Comparison of ENCODE assay signal across 2 cellular contexts in the genomic region with DNA sequence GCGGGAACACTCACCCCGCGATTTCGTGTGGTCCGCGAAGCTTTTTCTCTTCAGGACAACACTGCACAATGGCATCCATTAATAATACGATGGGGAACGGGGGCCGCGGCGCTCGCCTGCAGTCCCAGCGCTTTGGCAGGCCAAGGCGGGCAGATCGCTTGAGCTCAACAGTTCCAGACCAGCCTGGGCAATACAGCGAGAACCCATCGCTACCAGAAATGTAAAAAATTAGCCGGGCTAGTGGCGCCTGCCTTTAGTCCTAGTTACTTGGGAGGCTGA.
TF ChIP-seq lines count a peak whose summit lies in the region.

No MANE protein-coding gene starts in this region.

TF ChIP-seq in GM23338, 12 proteins besides CTCF, POLR2A, EP300 and RAD21 (continues in another document):
- TF ChIP-seq EZH2 (IDR thresholded peaks at IDR 0.05; ENCODE audit: low read depth, unreplicated experiment) (no peak), NANOG (IDR thresholded peaks at IDR 0.05; ENCODE audit: borderline replicate concordance) (no peak), CREB1 (CRISPR knock-in tag; IDR thresholded peaks at IDR 0.05; ENCODE audit: low read depth) (no peak), STAT1 (IDR thresholded peaks at IDR 0.05; ENCODE audit: unreplicated experiment) (no peak), POLR2AphosphoS5 (IDR thresholded peaks at IDR 0.05; ENCODE audit: low read depth) (no peak), ZNF331 (CRISPR knock-in tag; IDR thresholded peaks at IDR 0.05; ENCODE audit: low read depth) (no peak), JUNB (IDR thresholded peaks at IDR 0.05; ENCODE audit: unreplicated experiment) (no peak), EZH2phosphoT487 (IDR thresholded peaks at IDR 0.05; ENCODE audit: unreplicated experiment) (no peak), ZNF114 (CRISPR knock-in tag; IDR thresholded peaks at IDR 0.05) (no peak)
- TF ChIP-seq, protein P1, sequence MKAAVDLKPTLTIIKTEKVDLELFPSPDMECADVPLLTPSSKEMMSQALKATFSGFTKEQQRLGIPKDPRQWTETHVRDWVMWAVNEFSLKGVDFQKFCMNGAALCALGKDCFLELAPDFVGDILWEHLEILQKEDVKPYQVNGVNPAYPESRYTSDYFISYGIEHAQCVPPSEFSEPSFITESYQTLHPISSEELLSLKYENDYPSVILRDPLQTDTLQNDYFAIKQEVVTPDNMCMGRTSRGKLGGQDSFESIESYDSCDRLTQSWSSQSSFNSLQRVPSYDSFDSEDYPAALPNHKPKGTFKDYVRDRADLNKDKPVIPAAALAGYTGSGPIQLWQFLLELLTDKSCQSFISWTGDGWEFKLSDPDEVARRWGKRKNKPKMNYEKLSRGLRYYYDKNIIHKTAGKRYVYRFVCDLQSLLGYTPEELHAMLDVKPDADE (IDR thresholded peaks at IDR 0.05): no peak
- TF ChIP-seq, protein P2, sequence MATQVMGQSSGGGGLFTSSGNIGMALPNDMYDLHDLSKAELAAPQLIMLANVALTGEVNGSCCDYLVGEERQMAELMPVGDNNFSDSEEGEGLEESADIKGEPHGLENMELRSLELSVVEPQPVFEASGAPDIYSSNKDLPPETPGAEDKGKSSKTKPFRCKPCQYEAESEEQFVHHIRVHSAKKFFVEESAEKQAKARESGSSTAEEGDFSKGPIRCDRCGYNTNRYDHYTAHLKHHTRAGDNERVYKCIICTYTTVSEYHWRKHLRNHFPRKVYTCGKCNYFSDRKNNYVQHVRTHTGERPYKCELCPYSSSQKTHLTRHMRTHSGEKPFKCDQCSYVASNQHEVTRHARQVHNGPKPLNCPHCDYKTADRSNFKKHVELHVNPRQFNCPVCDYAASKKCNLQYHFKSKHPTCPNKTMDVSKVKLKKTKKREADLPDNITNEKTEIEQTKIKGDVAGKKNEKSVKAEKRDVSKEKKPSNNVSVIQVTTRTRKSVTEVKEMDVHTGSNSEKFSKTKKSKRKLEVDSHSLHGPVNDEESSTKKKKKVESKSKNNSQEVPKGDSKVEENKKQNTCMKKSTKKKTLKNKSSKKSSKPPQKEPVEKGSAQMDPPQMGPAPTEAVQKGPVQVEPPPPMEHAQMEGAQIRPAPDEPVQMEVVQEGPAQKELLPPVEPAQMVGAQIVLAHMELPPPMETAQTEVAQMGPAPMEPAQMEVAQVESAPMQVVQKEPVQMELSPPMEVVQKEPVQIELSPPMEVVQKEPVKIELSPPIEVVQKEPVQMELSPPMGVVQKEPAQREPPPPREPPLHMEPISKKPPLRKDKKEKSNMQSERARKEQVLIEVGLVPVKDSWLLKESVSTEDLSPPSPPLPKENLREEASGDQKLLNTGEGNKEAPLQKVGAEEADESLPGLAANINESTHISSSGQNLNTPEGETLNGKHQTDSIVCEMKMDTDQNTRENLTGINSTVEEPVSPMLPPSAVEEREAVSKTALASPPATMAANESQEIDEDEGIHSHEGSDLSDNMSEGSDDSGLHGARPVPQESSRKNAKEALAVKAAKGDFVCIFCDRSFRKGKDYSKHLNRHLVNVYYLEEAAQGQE (IDR thresholded peaks at IDR 0.05; ENCODE audit: unreplicated experiment): no peak

TF ChIP-seq in H1, 55 proteins besides CTCF, POLR2A, EP300 and RAD21:
- TF ChIP-seq RNF2 (IDR thresholded peaks at IDR 0.05; ENCODE audit: borderline replicate concordance, low read depth, low read length, missing control alignments, poor library complexity, severe bottlenecking): no peak
- no peak for TF ChIP-seq SUZ12 (IDR thresholded peaks at IDR 0.05; ENCODE audit: low read length)
- no peak for TF ChIP-seq POU5F1 (IDR thresholded peaks at IDR 0.05; ENCODE audit: low read depth, low read length)
- TF ChIP-seq SAP30 (IDR thresholded peaks at IDR 0.05; ENCODE audit: insufficient read depth, insufficient replicate concordance, low read length): no peak
- no peak for TF ChIP-seq MAFK (IDR thresholded peaks at IDR 0.05; ENCODE audit: low read depth, low read length)
- TF ChIP-seq BCL11A (IDR thresholded peaks at IDR 0.05; ENCODE audit: low read depth in 2 of 2, low read length in 2 of 2): no peak
- TF ChIP-seq SIN3A (conservative IDR thresholded peaks at IDR 0.05 in 1 of 2, IDR thresholded peaks at IDR 0.05 in 1 of 2; ENCODE audit: low read depth in 1 of 2, low read length in 2 of 2): no peak
- TF ChIP-seq RFX5 (IDR thresholded peaks at IDR 0.05; ENCODE audit: borderline replicate concordance, low read depth, low read length): no peak
- no peak for TF ChIP-seq BRCA1 (IDR thresholded peaks at IDR 0.05; ENCODE audit: low read depth, low read length)
- no peak for TF ChIP-seq KDM4A (IDR thresholded peaks at IDR 0.05; ENCODE audit: low read depth, low read length, severe bottlenecking)
- TF ChIP-seq HDAC6 (IDR thresholded peaks at IDR 0.05; ENCODE audit: low read depth, low read length): no peak
- TF ChIP-seq SP4 (IDR thresholded peaks at IDR 0.05; ENCODE audit: low read length): no peak
- TF ChIP-seq SP1 (IDR thresholded peaks at IDR 0.05; ENCODE audit: low read depth, low read length): no peak
- no peak for TF ChIP-seq SRF (IDR thresholded peaks at IDR 0.05; ENCODE audit: low read depth, low read length)
